In genomic region chr9:131072871-131073237, GRCh38 we compare ENCODE assay signal across 7 cellular contexts. TPM values are rescaled to one million over a fixed set of nuclear protein-coding genes. Genes with fewer than 3 reads are reported as not detected.
"Had no signal": no experiment of that assay in that cellular context is flagged by ENCODE, and none has a peak within 500 bp of the region (broad histone marks: within the 10 kb centered on the region; RNA-seq: fewer than 3 reads in every experiment).

No MANE protein-coding gene starts in this region.

- H3K4me1 ChIP-seq: HAP-1 had no signal

- H3K9me3 ChIP-seq: HAP-1 had no signal

- H2AFZ ChIP-seq: GM23248, GM23338 had no signal

- H3K4me3 ChIP-seq: GM23248, GM23338, HAP-1 had no signal

- H3K36me3 ChIP-seq: HAP-1 had no signal

- H3K4me2 ChIP-seq: GM23338 had no signal

- H3K27ac ChIP-seq: GM23248 had no signal

- H3K9ac ChIP-seq: GM23248 had no signal

- DNase-seq: GM23248, GOT3, H7, HCEC 1CT, HFFc6 had no signal

RNA-seq across cellular contexts. Expression of gene AIF1L, which starts 23.5 kb away (rescaled TPM):
- total RNA-seq: GM23248 had no signal
